ENCODE assay signal across 13 cellular contexts in genomic region chr5:148398698-148399121, GRCh38. TPM values are rescaled to one million over a fixed set of nuclear protein-coding genes. Genes with fewer than 3 reads are reported as not detected.
DNase-seq lines count a peak whose midpoint lies in the region; ATAC-seq and TF ChIP-seq lines count a peak whose summit lies in the region.
"Had no signal": no experiment of that assay in that cellular context is flagged by ENCODE, and none has a peak within 500 bp of the region (broad histone marks: within the 10 kb centered on the region; RNA-seq: fewer than 3 reads in every experiment).

No MANE protein-coding gene starts in this region.

- CTCF ChIA-PET in OCI-LY7 (lab: Charles Lee; ENCODE audit: unreplicated experiment) = no interaction called here

- no peaks in the 10 kb centered on the region for H3K9me3 Mint-ChIP-seq in stimulated activated memory B cell treated with anti-CD40 and anti-IgM and Interleukin-4, amounts not matched to agents 10 μg/mL and 1 μg/mL and 100 μg/mL, for 72 hours

- H3K4me1 ChIP-seq in cardiac muscle cell (ENCODE audit: low read depth) = peaks cover 14% of the 10 kb centered on the region
- peaks cover 4% of the 10 kb centered on the region for H3K4me1 ChIP-seq in right cardiac atrium (ENCODE audit: control insufficient read depth, insufficient read depth, low read length)
- H3K4me1 ChIP-seq in OCI-LY7 (ENCODE audit: insufficient read depth, low read length, poor library complexity, severe bottlenecking) = peaks cover 17% of the 10 kb centered on the region
- no peaks in the 10 kb centered on the region for H3K4me1 ChIP-seq in foreskin keratinocyte

- DNase-seq in cardiac muscle cell (ENCODE audit: low read depth in 1 of 2, low spot score in 1 of 2) = no peak
- DNase-seq in right cardiac atrium = no peak
- no peak for DNase-seq in OCI-LY7 (ENCODE audit: low spot score)
- DNase-seq in foreskin keratinocyte = no peak
- no peak for DNase-seq in stimulated activated CD4-positive, alpha-beta T cell treated with anti-CD3 and anti-CD28 coated beads, Interleukin-12 subunit alpha, Interleukin-12 subunit beta, amount 100 ng/mL, for 4 hours
- no peak for DNase-seq in germinal center (ENCODE audit: low spot score)
- DNase-seq in cerebellar cortex (ENCODE audit: low spot score) = no peak
- DNase-seq: mesenchymal stem cell, NCI-H1105 treated with DMSO at 0.1 percent for 48 hours, NCI-H524 treated with DMSO at 0.1 percent for 48 hours had no signal

- H3K4me3 ChIP-seq in cardiac muscle cell (no peak overlapping the region), right cardiac atrium (ENCODE audit: low read length) (no peak overlapping the region), OCI-LY7 (ENCODE audit: low read depth, low read length, poor library complexity, severe bottlenecking) (no peak overlapping the region)
- H3K4me3 ChIP-seq: ascending aorta had no signal

- H3K27me3 ChIP-seq in cardiac muscle cell (no peaks in the 10 kb centered on the region), right cardiac atrium (ENCODE audit: control insufficient read depth, insufficient read depth) (no peaks in the 10 kb centered on the region), foreskin keratinocyte (no peaks in the 10 kb centered on the region)
- H3K27me3 ChIP-seq: ascending aorta had no signal

- 48% methylated on average over 5 of the region's 5 CpGs for WGBS in right cardiac atrium

- no peak for TF ChIP-seq CTCF in cardiac muscle cell (IDR thresholded peaks at IDR 0.05; ENCODE audit: low read depth, low read length)
- peak; percentile 38 for TF ChIP-seq CTCF in OCI-LY7 (conservative IDR thresholded peaks at IDR 0.05; ENCODE audit: low read length)
- peak; percentile 27 for TF ChIP-seq CTCF in foreskin keratinocyte (conservative IDR thresholded peaks at IDR 0.05)

- intact Hi-C loops in right cardiac atrium (cut with DNase I) = no loop called here
- intact Hi-C loops in OCI-LY7 (cut with micrococcal nuclease; ENCODE audit: unreplicated experiment) = no loop called here

- no peak for ATAC-seq in right cardiac atrium
- ATAC-seq in foreskin keratinocyte = no peak
- no peak for ATAC-seq in stimulated activated memory B cell treated with anti-CD40 and anti-IgM and Interleukin-4, amounts not matched to agents 10 μg/mL and 1 μg/mL and 100 μg/mL, for 72 hours

- no peak overlapping the region for H3K4me3 Mint-ChIP-seq in stimulated activated memory B cell treated with anti-CD40 and anti-IgM and Interleukin-4, amounts not matched to agents 10 μg/mL and 1 μg/mL and 100 μg/mL, for 72 hours

- H3K27ac ChIP-seq in cardiac muscle cell (peak overlapping the region; percentile 18), right cardiac atrium (ENCODE audit: low read length) (no peak overlapping the region), OCI-LY7 (ENCODE audit: low read depth, low read length, poor library complexity, severe bottlenecking) (no peak overlapping the region), foreskin keratinocyte (no peak overlapping the region)
- H3K27ac ChIP-seq: ascending aorta, RWPE1 had no signal

- peaks cover 11% of the 10 kb centered on the region for H4K20me1 ChIP-seq in OCI-LY7 (ENCODE audit: insufficient read depth, low read length)

- no peaks in the 10 kb centered on the region; the same call in none of the 2 replicates for H3K79me2 ChIP-seq in OCI-LY7 (ENCODE audit: insufficient read depth, low read depth, low read length)

- H3K9me3 ChIP-seq in cardiac muscle cell (ENCODE audit: low read depth) (no peaks in the 10 kb centered on the region), right cardiac atrium (ENCODE audit: control insufficient read depth, low read length) (no peaks in the 10 kb centered on the region), OCI-LY7 (ENCODE audit: low read length) (no peaks in the 10 kb centered on the region)
- H3K9me3 ChIP-seq: ascending aorta had no signal

- peak overlapping the region; percentile 39 for H3K27ac Mint-ChIP-seq in stimulated activated memory B cell treated with anti-CD40 and anti-IgM and Interleukin-4, amounts not matched to agents 10 μg/mL and 1 μg/mL and 100 μg/mL, for 72 hours

- H3K36me3 Mint-ChIP-seq in stimulated activated memory B cell treated with anti-CD40 and anti-IgM and Interleukin-4, amounts not matched to agents 10 μg/mL and 1 μg/mL and 100 μg/mL, for 72 hours = peaks cover 53% of the 10 kb centered on the region

- peaks cover 44% of the 10 kb centered on the region for H3K4me1 Mint-ChIP-seq in stimulated activated memory B cell treated with anti-CD40 and anti-IgM and Interleukin-4, amounts not matched to agents 10 μg/mL and 1 μg/mL and 100 μg/mL, for 72 hours

- no peaks in the 10 kb centered on the region for H3K27me3 Mint-ChIP-seq in stimulated activated memory B cell treated with anti-CD40 and anti-IgM and Interleukin-4, amounts not matched to agents 10 μg/mL and 1 μg/mL and 100 μg/mL, for 72 hours

- POLR2A ChIA-PET in OCI-LY7 (lab: Charles Lee) = interaction anchor here (0.7 to 1.5 kb wide), 5 partner anchors 10 to 1333 kb away, joined by 3 to 4 read pairs (median 4); partner anchors contain the start of gene FBXO38

- H2AFZ ChIP-seq in OCI-LY7 (ENCODE audit: low read length) = no peak overlapping the region

- no peaks in the 10 kb centered on the region for H3K9me2 ChIP-seq in OCI-LY7 (ENCODE audit: insufficient read depth, low read length)

- no peak overlapping the region for H3K4me2 ChIP-seq in OCI-LY7 (ENCODE audit: low read length)

- H3K36me3 ChIP-seq in cardiac muscle cell (peaks cover 44% of the 10 kb centered on the region), OCI-LY7 (ENCODE audit: insufficient read depth, low read length) (peaks cover 98% of the 10 kb centered on the region)

- BruUV-seq in OCI-LY7 (replicated peaks; lab: Mats Ljungman, UMichigan) = no TSS peak

RNA-seq across cellular contexts. Expression of gene FBXO38, which starts 15.0 kb away (rescaled TPM):
- total RNA-seq in cardiac muscle cell (28.1 and 42.9 TPM in 2 replicates), right cardiac atrium (10 to 100 TPM; 36.1 to 44.2 (median 42.7) TPM), OCI-LY7 (2022) (49.5 and 56.8 TPM in 2 replicates), foreskin keratinocyte (23.2 and 24.8 TPM in 2 replicates)
- polyA plus RNA-seq in cardiac muscle cell (24.2 and 37.3 TPM in 2 replicates), right cardiac atrium (17.0 TPM), foreskin keratinocyte (4.9 and 6.9 TPM in 2 replicates)
- total RNA-seq in OCI-LY7 (2014; rRNA removed; shearing (Covaris generic)) = 29.9 and 37.6 TPM in 2 replicates
